In the genomic region with DNA sequence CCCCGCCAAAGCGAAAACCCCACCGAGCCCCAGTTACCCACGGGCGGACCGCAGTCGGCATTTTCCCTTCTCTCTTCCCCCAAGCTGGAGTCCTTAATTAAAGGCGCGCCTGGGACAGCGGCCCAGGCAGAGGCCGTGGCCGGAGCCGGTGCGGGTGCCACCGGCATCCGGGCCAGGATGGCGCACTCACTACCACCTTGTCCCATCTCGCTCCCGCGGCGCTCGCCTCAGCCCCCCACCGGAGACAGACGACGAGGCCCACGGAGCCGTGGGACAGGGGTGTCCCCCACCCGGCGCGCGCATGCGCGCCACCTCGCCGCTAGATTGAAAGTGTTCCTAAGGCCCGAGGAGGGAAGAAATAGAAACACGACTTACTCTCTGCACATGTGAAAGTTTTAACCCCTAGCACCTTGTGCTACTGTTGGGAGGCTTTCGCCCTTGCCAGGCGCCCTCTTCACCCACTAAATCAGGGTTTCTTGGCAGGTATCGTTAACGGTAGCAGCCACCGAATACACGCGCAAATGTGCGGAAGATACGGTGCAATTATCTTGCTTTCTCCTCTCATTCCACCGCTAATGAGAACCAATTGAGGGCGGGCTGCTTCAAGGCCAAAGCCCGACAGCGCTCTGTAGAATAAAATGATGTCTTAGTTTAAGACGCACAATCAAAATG, we compare ENCODE assay signal across 8 cellular contexts.
DNase-seq lines count a peak whose midpoint lies in the region; ATAC-seq and TF ChIP-seq lines count a peak whose summit lies in the region.

No MANE protein-coding gene starts in this region.

- peak overlapping the region; percentile 54 for H3K9ac ChIP-seq in rectal smooth muscle tissue (ENCODE audit: low read length)

- H3K4me3 ChIP-seq in MG63 = peak overlapping the region; percentile 40
- H3K4me3 ChIP-seq in rectal smooth muscle tissue (ENCODE audit: low read length) = peak overlapping the region; percentile 68
- H3K4me3 ChIP-seq in WERI-Rb-1 (ENCODE audit: low read depth, low read length) = no peak overlapping the region

- H3K4me1 ChIP-seq in rectal smooth muscle tissue (ENCODE audit: control insufficient read depth, insufficient read depth, low read length) = no peaks in the 10 kb centered on the region

- no peak for TF ChIP-seq CTCF in WERI-Rb-1 (IDR thresholded peaks at IDR 0.05; ENCODE audit: low read depth, low read length)

- DNase-seq in NCI-H1417 (lab: John Stamatoyannopoulos, UW) (peak in 2 of 3 experiments; percentile 66), NCI-H1417 treated with DMSO at 0.1 percent for 48 hours (lab: John Stamatoyannopoulos, UW) (no peak), MG63 (peak; percentile 4), left ventricle myocardium superior (peak; percentile 50), glomerular visceral epithelial cell (ENCODE audit: extremely low spot score) (no peak), WERI-Rb-1 (no peak)
- DNase-seq in activated naive CD4-positive, alpha-beta T cell treated with Interleukin-2 at 50 U/mL for 16 hours = peak; percentile 29

- H3K9me3 ChIP-seq in MG63 = no peaks in the 10 kb centered on the region
- H3K9me3 ChIP-seq in WERI-Rb-1 (ENCODE audit: severe bottlenecking) = peaks cover 2% of the 10 kb centered on the region

- H3K27me3 ChIP-seq in MG63 = peaks cover 5% of the 10 kb centered on the region; the same call in 1 of the 2 replicates
- H3K27me3 ChIP-seq in rectal smooth muscle tissue (ENCODE audit: control insufficient read depth, insufficient read depth, low read length) = peaks cover 3% of the 10 kb centered on the region
- H3K27me3 ChIP-seq in WERI-Rb-1 (ENCODE audit: insufficient read depth, low read depth, severe bottlenecking) = peaks cover 69% of the 10 kb centered on the region

- H3K27ac ChIP-seq in rectal smooth muscle tissue (ENCODE audit: low read depth, low read length) = peak overlapping the region; percentile 8
- no peak overlapping the region for H3K27ac ChIP-seq in WERI-Rb-1

- peak; percentile 84 for ATAC-seq in left ventricle myocardium superior

- intact Hi-C loops in left ventricle myocardium superior (cut with micrococcal nuclease) = no loop called here

- H3K36me3 ChIP-seq in MG63 (no peaks in the 10 kb centered on the region), rectal smooth muscle tissue (ENCODE audit: control insufficient read depth, insufficient read depth, low read length) (no peaks in the 10 kb centered on the region), WERI-Rb-1 (no peaks in the 10 kb centered on the region)

Comparison
In these comparisons a context has a peak if more than half of its experiments do, and no peak if none do; other contexts are left out.
1. DNase-seq: peak in NCI-H1417 (2 of 3), MG63 (single experiment), activated naive CD4-positive, alpha-beta T cell treated with Interleukin-2 at 50 U/mL for 16 hours (single experiment) and left ventricle myocardium superior (single experiment); none in NCI-H1417 treated with DMSO at 0.1 percent for 48 hours (single experiment), glomerular visceral epithelial cell (single experiment) and WERI-Rb-1 (single experiment).